ENCODE assay signal across 9 cellular contexts in genomic region chr1:151990856-151991198, GRCh38. TPM values are rescaled to one million over a fixed set of nuclear protein-coding genes. Genes with fewer than 3 reads are reported as not detected.
DNase-seq lines count a peak whose midpoint lies in the region; ATAC-seq and TF ChIP-seq lines count a peak whose summit lies in the region.
"Had no signal": no experiment of that assay in that cellular context is flagged by ENCODE, and none has a peak within 500 bp of the region (broad histone marks: within the 10 kb centered on the region; RNA-seq: fewer than 3 reads in every experiment).

No MANE protein-coding gene starts in this region.

- TF ChIP-seq CTCF in HEK293 (tag by site-specific recombination; IDR thresholded peaks at IDR 0.05) (no peak), adrenal gland (IDR thresholded peaks at IDR 0.05) (no peak), lower lobe of right lung (IDR thresholded peaks at IDR 0.05) (no peak)

- ATAC-seq in lower lobe of right lung, result no peak
- no peak for ATAC-seq in HG03521 (IDR thresholded peaks at IDR 0.05; ENCODE audit: unreplicated experiment)

- POLR2A ChIA-PET in HEK293 (lab: Yijun Ruan, JAX), result interaction anchor here (2.1 to 3.5 kb wide), 3 partner anchors 8 to 23 kb away, joined by 7 to 24 read pairs (median 13); no protein-coding TSS in a partner anchor

- no peak for TF ChIP-seq POLR2A in adrenal gland (IDR thresholded peaks at IDR 0.05)

- CTCF ChIA-PET in HEK293 (lab: Yijun Ruan, JAX), result interaction anchor here (1.3 to 9.3 kb wide), 4 partner anchors 11 to 57 kb away, joined by 3 to 131 read pairs (median 28); no protein-coding TSS in a partner anchor

- DNase-seq in AG08396 (ENCODE audit: low spot score) (peak; percentile 26), adrenal gland (peak; percentile 44 to 71 (median 65)), lower lobe of right lung (no peak), RKO (ENCODE audit: low spot score) (no peak), AML-193 (lab: John Stamatoyannopoulos, UW) (no peak), cerebellar cortex (ENCODE audit: low spot score) (no peak)
- DNase-seq: midbrain had no signal

- no peaks in the 10 kb centered on the region for H3K9me3 ChIP-seq in HEK293 (ENCODE audit: control insufficient read depth, insufficient read depth, low read depth, low read length)
- H3K9me3 ChIP-seq in adrenal gland (replicated peaks in 1 of 3), result no peaks in the 10 kb centered on the region
- no peaks in the 10 kb centered on the region for H3K9me3 ChIP-seq in lower lobe of right lung

- WGBS in adrenal gland, 4 donors, result 9 to 19% (median 14%) methylated on average over 5 of the region's 5 CpGs

- peaks cover 45% of the 10 kb centered on the region for H3K4me1 ChIP-seq in HEK293 (ENCODE audit: control insufficient read depth, insufficient read depth, low read length)
- peaks cover 48 to 82% of the 10 kb centered on the region in 2 donors for H3K4me1 ChIP-seq in adrenal gland (replicated peaks in 1 of 2)
- H3K4me1 ChIP-seq in lower lobe of right lung, result peaks cover 83% of the 10 kb centered on the region

- peak overlapping the region; percentile 50 for H3K27ac ChIP-seq in HEK293 (ENCODE audit: extremely low read depth, low read depth, low read length)
- H3K27ac ChIP-seq in adrenal gland, result peak overlapping the region in 3 of 5 donors; percentile 10 to 89 (median 79)
- peak overlapping the region; percentile 98 for H3K27ac ChIP-seq in lower lobe of right lung

- intact Hi-C loops in adrenal gland (cut with DNase I), result no loop called here
- intact Hi-C loops in lower lobe of right lung (cut with DNase I), result no loop called here

- H3K36me3 ChIP-seq in HEK293 (ENCODE audit: control insufficient read depth in 2 of 2, insufficient read depth in 1 of 2, low read length in 2 of 2) (peaks cover 2 to 6% of the 10 kb centered on the region in 2 experiments; a peak in 2 of 3 replicates), adrenal gland (replicated peaks in 1 of 2) (peaks cover 0 to 2% of the 10 kb centered on the region in 2 donors), lower lobe of right lung (peaks cover 11% of the 10 kb centered on the region)

- H3K4me3 ChIP-seq in HEK293 (ENCODE audit: low read depth, low read length), result no peak overlapping the region
- H3K4me3 ChIP-seq in adrenal gland, result no peak overlapping the region
- H3K4me3 ChIP-seq in lower lobe of right lung, result peak overlapping the region; percentile 79

- H3K27me3 ChIP-seq in adrenal gland (no peaks in the 10 kb centered on the region), lower lobe of right lung (ENCODE audit: low read depth) (no peaks in the 10 kb centered on the region)

TF ChIP-seq in HEK293, 187 proteins besides CTCF, POLR2A, EP300 and RAD21 (continues in another document):
- TF ChIP-seq, protein P1, sequence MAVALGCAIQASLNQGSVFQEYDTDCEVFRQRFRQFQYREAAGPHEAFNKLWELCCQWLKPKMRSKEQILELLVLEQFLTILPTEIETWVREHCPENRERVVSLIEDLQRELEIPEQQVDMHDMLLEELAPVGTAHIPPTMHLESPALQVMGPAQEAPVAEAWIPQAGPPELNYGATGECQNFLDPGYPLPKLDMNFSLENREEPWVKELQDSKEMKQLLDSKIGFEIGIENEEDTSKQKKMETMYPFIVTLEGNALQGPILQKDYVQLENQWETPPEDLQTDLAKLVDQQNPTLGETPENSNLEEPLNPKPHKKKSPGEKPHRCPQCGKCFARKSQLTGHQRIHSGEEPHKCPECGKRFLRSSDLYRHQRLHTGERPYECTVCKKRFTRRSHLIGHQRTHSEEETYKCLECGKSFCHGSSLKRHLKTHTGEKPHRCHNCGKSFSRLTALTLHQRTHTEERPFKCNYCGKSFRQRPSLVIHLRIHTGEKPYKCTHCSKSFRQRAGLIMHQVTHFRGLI (tag by site-specific recombination; IDR thresholded peaks at IDR 0.05), result no peak
- 0 out of 2 replicates have a peak, but pooled peaks have one; percentile 43 for TF ChIP-seq ZEB2 (tag by site-specific recombination; IDR thresholded peaks at IDR 0.05)
- TF ChIP-seq ZNF132 (tag by site-specific recombination; IDR thresholded peaks at IDR 0.05; ENCODE audit: borderline replicate concordance), result no peak
- TF ChIP-seq ZNF394 (tag by site-specific recombination; IDR thresholded peaks at IDR 0.05; ENCODE audit: borderline replicate concordance), result peak; percentile 87
- TF ChIP-seq ZNF366 (tag by site-specific recombination; conservative IDR thresholded peaks at IDR 0.05), result peak; percentile 42; the same call in 1 of the 2 replicates
- TF ChIP-seq ZBTB17 (tag by site-specific recombination; IDR thresholded peaks at IDR 0.05), result peak; percentile 74
- no peak for TF ChIP-seq ZNF157 (tag by site-specific recombination; IDR thresholded peaks at IDR 0.05)
- no peak for TF ChIP-seq ZNF707 (tag by site-specific recombination; IDR thresholded peaks at IDR 0.05)
- TF ChIP-seq, protein P2, sequence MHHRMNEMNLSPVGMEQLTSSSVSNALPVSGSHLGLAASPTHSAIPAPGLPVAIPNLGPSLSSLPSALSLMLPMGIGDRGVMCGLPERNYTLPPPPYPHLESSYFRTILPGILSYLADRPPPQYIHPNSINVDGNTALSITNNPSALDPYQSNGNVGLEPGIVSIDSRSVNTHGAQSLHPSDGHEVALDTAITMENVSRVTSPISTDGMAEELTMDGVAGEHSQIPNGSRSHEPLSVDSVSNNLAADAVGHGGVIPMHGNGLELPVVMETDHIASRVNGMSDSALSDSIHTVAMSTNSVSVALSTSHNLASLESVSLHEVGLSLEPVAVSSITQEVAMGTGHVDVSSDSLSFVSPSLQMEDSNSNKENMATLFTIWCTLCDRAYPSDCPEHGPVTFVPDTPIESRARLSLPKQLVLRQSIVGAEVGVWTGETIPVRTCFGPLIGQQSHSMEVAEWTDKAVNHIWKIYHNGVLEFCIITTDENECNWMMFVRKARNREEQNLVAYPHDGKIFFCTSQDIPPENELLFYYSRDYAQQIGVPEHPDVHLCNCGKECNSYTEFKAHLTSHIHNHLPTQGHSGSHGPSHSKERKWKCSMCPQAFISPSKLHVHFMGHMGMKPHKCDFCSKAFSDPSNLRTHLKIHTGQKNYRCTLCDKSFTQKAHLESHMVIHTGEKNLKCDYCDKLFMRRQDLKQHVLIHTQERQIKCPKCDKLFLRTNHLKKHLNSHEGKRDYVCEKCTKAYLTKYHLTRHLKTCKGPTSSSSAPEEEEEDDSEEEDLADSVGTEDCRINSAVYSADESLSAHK (tag by site-specific recombination; IDR thresholded peaks at IDR 0.05), result peak; percentile 47; the same call in 1 of the 2 replicates
- peak; percentile 14; the same call in 1 of the 2 replicates for TF ChIP-seq ZSCAN4 (tag by site-specific recombination; IDR thresholded peaks at IDR 0.05)
- 0 out of 2 replicates have a peak, but pooled peaks have one; percentile 17 for TF ChIP-seq TRIM28 (IDR thresholded peaks at IDR 0.05; ENCODE audit: borderline replicate concordance, low read length)
- no peak for TF ChIP-seq ZBTB48 (tag by site-specific recombination; IDR thresholded peaks at IDR 0.05)
- 0 out of 2 replicates have a peak, but pooled peaks have one; percentile 25 for TF ChIP-seq ZNF146 (tag by site-specific recombination; IDR thresholded peaks at IDR 0.05)
- TF ChIP-seq SALL2 (tag by site-specific recombination; IDR thresholded peaks at IDR 0.05; ENCODE audit: borderline replicate concordance), result no peak
- TF ChIP-seq PRDM6 (tag by site-specific recombination; IDR thresholded peaks at IDR 0.05), result peak; percentile 57
- no peak for TF ChIP-seq ZNF530 (tag by site-specific recombination; IDR thresholded peaks at IDR 0.05; ENCODE audit: low read depth)
- 0 out of 2 replicates have a peak, but pooled peaks have one; percentile 22 for TF ChIP-seq KLF8 (tag by site-specific recombination; IDR thresholded peaks at IDR 0.05)
- TF ChIP-seq IKZF3 (tag by site-specific recombination; IDR thresholded peaks at IDR 0.05), result peak; percentile 68
- TF ChIP-seq, protein P3, sequence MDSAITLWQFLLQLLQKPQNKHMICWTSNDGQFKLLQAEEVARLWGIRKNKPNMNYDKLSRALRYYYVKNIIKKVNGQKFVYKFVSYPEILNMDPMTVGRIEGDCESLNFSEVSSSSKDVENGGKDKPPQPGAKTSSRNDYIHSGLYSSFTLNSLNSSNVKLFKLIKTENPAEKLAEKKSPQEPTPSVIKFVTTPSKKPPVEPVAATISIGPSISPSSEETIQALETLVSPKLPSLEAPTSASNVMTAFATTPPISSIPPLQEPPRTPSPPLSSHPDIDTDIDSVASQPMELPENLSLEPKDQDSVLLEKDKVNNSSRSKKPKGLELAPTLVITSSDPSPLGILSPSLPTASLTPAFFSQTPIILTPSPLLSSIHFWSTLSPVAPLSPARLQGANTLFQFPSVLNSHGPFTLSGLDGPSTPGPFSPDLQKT (IDR thresholded peaks at IDR 0.05; ENCODE audit: borderline replicate concordance, low read depth, low read length), result no peak

RNA-seq across cellular contexts. Expression of gene S100A10, which starts 2.8 kb away (rescaled TPM):
- total RNA-seq in adrenal gland (100 to 1,000 TPM in 5 of 8 donors, 10 to 100 TPM in 3; 66.7 to 463 (median 262) TPM), lower lobe of right lung (602 TPM)
- polyA plus RNA-seq in adrenal gland, result 100 to 1,000 TPM; 439 to 860 (median 798) TPM

RNA-seq across cellular contexts. Expression of gene S100A11, which starts 46.0 kb away (rescaled TPM):
- total RNA-seq in adrenal gland (100 to 1,000 TPM in 6 of 8 donors, 10 to 100 TPM in 2; 66.8 to 251 (median 145) TPM), lower lobe of right lung (737 TPM)
- polyA plus RNA-seq in adrenal gland, result 1,000 to 10,000 TPM in 1 of 3 donors, 100 to 1,000 TPM in 2; 308 to 1,160 (median 987) TPM

Comparison
In these comparisons a context has a peak if more than half of its experiments do, and no peak if none do; other contexts are left out.
1. DNase-seq: peak in AG08396 (single experiment) and adrenal gland (7 of 7); none in lower lobe of right lung (single experiment), RKO (single experiment), AML-193 (0 of 2) and cerebellar cortex (single experiment).
2. Peak in every context shown above with its lines, with median percentiles within 50 percentile points of each other: H3K27ac ChIP-seq.